1 cellular context compared by ENCODE assay signal in genomic region chr10:3825244-3825643, GRCh38.
TF ChIP-seq lines count a peak whose summit lies in the region.

No MANE protein-coding gene starts in this region.

TF ChIP-seq in HepG2, 621 proteins besides CTCF, POLR2A, EP300 and RAD21 (continued from another document and continues in another):
- TF ChIP-seq, protein P1, sequence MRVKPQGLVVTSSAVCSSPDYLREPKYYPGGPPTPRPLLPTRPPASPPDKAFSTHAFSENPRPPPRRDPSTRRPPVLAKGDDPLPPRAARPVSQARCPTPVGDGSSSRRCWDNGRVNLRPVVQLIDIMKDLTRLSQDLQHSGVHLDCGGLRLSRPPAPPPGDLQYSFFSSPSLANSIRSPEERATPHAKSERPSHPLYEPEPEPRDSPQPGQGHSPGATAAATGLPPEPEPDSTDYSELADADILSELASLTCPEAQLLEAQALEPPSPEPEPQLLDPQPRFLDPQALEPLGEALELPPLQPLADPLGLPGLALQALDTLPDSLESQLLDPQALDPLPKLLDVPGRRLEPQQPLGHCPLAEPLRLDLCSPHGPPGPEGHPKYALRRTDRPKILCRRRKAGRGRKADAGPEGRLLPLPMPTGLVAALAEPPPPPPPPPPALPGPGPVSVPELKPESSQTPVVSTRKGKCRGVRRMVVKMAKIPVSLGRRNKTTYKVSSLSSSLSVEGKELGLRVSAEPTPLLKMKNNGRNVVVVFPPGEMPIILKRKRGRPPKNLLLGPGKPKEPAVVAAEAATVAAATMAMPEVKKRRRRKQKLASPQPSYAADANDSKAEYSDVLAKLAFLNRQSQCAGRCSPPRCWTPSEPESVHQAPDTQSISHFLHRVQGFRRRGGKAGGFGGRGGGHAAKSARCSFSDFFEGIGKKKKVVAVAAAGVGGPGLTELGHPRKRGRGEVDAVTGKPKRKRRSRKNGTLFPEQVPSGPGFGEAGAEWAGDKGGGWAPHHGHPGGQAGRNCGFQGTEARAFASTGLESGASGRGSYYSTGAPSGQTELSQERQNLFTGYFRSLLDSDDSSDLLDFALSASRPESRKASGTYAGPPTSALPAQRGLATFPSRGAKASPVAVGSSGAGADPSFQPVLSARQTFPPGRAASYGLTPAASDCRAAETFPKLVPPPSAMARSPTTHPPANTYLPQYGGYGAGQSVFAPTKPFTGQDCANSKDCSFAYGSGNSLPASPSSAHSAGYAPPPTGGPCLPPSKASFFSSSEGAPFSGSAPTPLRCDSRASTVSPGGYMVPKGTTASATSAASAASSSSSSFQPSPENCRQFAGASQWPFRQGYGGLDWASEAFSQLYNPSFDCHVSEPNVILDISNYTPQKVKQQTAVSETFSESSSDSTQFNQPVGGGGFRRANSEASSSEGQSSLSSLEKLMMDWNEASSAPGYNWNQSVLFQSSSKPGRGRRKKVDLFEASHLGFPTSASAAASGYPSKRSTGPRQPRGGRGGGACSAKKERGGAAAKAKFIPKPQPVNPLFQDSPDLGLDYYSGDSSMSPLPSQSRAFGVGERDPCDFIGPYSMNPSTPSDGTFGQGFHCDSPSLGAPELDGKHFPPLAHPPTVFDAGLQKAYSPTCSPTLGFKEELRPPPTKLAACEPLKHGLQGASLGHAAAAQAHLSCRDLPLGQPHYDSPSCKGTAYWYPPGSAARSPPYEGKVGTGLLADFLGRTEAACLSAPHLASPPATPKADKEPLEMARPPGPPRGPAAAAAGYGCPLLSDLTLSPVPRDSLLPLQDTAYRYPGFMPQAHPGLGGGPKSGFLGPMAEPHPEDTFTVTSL (CRISPR knock-in tag; IDR thresholded peaks at IDR 0.05; ENCODE audit: borderline replicate concordance), result peak; percentile 64; the same call in 1 of the 2 replicates
- no peak for TF ChIP-seq NFYC (CRISPR knock-in tag; IDR thresholded peaks at IDR 0.05)
- TF ChIP-seq HMG20B (CRISPR knock-in tag; conservative IDR thresholded peaks at IDR 0.05), result no peak
- TF ChIP-seq, protein P2, sequence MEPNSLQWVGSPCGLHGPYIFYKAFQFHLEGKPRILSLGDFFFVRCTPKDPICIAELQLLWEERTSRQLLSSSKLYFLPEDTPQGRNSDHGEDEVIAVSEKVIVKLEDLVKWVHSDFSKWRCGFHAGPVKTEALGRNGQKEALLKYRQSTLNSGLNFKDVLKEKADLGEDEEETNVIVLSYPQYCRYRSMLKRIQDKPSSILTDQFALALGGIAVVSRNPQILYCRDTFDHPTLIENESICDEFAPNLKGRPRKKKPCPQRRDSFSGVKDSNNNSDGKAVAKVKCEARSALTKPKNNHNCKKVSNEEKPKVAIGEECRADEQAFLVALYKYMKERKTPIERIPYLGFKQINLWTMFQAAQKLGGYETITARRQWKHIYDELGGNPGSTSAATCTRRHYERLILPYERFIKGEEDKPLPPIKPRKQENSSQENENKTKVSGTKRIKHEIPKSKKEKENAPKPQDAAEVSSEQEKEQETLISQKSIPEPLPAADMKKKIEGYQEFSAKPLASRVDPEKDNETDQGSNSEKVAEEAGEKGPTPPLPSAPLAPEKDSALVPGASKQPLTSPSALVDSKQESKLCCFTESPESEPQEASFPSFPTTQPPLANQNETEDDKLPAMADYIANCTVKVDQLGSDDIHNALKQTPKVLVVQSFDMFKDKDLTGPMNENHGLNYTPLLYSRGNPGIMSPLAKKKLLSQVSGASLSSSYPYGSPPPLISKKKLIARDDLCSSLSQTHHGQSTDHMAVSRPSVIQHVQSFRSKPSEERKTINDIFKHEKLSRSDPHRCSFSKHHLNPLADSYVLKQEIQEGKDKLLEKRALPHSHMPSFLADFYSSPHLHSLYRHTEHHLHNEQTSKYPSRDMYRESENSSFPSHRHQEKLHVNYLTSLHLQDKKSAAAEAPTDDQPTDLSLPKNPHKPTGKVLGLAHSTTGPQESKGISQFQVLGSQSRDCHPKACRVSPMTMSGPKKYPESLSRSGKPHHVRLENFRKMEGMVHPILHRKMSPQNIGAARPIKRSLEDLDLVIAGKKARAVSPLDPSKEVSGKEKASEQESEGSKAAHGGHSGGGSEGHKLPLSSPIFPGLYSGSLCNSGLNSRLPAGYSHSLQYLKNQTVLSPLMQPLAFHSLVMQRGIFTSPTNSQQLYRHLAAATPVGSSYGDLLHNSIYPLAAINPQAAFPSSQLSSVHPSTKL (CRISPR knock-in tag; IDR thresholded peaks at IDR 0.05), result peak; percentile 89
- TF ChIP-seq CEBPB (IDR thresholded peaks at IDR 0.05; ENCODE audit: borderline replicate concordance, low read depth, low read length), result peak; percentile 49; the same call in 1 of the 2 replicates
- TF ChIP-seq ZNF749 (CRISPR knock-in tag; IDR thresholded peaks at IDR 0.05; ENCODE audit: borderline replicate concordance), result no peak
- TF ChIP-seq FOSL2 (CRISPR knock-in tag; IDR thresholded peaks at IDR 0.05), result peak; percentile 82
- peak; percentile 52 for TF ChIP-seq HNF4G (IDR thresholded peaks at IDR 0.05; ENCODE audit: borderline replicate concordance, low read depth, low read length)
- TF ChIP-seq HNF4G (CRISPR knock-in tag; IDR thresholded peaks at IDR 0.05; ENCODE audit: borderline replicate concordance, low read depth), result no peak
- no peak for TF ChIP-seq RCOR2 (CRISPR knock-in tag; IDR thresholded peaks at IDR 0.05)
- TF ChIP-seq PAXIP1 (CRISPR knock-in tag; conservative IDR thresholded peaks at IDR 0.05), result peak; percentile 75
- no peak for TF ChIP-seq ZNF230 (CRISPR knock-in tag; IDR thresholded peaks at IDR 0.05)
- peak; percentile 46; the same call in 1 of the 2 replicates for TF ChIP-seq NCOR1 (IDR thresholded peaks at IDR 0.05; ENCODE audit: borderline replicate concordance, low read length)
- TF ChIP-seq ONECUT2 (CRISPR knock-in tag; IDR thresholded peaks at IDR 0.05), result peak; percentile 46; the same call in 1 of the 2 replicates
- TF ChIP-seq ISL2 (CRISPR knock-in tag; IDR thresholded peaks at IDR 0.05), result peak; percentile 67
- TF ChIP-seq CENPT (CRISPR knock-in tag; IDR thresholded peaks at IDR 0.05; ENCODE audit: low read depth), result no peak
- no peak for TF ChIP-seq ZNF83 (CRISPR knock-in tag; IDR thresholded peaks at IDR 0.05; ENCODE audit: borderline replicate concordance)
- no peak for TF ChIP-seq ZSCAN5A (CRISPR knock-in tag; IDR thresholded peaks at IDR 0.05; ENCODE audit: borderline replicate concordance)
- TF ChIP-seq HOXA3 (CRISPR knock-in tag; IDR thresholded peaks at IDR 0.05), result peak; percentile 52
- TF ChIP-seq, protein P3, sequence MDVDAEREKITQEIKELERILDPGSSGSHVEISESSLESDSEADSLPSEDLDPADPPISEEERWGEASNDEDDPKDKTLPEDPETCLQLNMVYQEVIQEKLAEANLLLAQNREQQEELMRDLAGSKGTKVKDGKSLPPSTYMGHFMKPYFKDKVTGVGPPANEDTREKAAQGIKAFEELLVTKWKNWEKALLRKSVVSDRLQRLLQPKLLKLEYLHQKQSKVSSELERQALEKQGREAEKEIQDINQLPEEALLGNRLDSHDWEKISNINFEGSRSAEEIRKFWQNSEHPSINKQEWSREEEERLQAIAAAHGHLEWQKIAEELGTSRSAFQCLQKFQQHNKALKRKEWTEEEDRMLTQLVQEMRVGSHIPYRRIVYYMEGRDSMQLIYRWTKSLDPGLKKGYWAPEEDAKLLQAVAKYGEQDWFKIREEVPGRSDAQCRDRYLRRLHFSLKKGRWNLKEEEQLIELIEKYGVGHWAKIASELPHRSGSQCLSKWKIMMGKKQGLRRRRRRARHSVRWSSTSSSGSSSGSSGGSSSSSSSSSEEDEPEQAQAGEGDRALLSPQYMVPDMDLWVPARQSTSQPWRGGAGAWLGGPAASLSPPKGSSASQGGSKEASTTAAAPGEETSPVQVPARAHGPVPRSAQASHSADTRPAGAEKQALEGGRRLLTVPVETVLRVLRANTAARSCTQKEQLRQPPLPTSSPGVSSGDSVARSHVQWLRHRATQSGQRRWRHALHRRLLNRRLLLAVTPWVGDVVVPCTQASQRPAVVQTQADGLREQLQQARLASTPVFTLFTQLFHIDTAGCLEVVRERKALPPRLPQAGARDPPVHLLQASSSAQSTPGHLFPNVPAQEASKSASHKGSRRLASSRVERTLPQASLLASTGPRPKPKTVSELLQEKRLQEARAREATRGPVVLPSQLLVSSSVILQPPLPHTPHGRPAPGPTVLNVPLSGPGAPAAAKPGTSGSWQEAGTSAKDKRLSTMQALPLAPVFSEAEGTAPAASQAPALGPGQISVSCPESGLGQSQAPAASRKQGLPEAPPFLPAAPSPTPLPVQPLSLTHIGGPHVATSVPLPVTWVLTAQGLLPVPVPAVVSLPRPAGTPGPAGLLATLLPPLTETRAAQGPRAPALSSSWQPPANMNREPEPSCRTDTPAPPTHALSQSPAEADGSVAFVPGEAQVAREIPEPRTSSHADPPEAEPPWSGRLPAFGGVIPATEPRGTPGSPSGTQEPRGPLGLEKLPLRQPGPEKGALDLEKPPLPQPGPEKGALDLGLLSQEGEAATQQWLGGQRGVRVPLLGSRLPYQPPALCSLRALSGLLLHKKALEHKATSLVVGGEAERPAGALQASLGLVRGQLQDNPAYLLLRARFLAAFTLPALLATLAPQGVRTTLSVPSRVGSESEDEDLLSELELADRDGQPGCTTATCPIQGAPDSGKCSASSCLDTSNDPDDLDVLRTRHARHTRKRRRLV (CRISPR knock-in tag; IDR thresholded peaks at IDR 0.05), result no peak
- no peak for TF ChIP-seq JARID2 (CRISPR knock-in tag; IDR thresholded peaks at IDR 0.05; ENCODE audit: insufficient replicate concordance)
- TF ChIP-seq POLR2G (IDR thresholded peaks at IDR 0.05; ENCODE audit: low read depth, low read length), result no peak
- TF ChIP-seq KDM5B (CRISPR knock-in tag; IDR thresholded peaks at IDR 0.05; ENCODE audit: borderline replicate concordance), result no peak
- no peak for TF ChIP-seq HNRNPUL1 (IDR thresholded peaks at IDR 0.05; ENCODE audit: low read depth, low read length)
- peak; percentile 91 for TF ChIP-seq ATF2 (CRISPR knock-in tag; IDR thresholded peaks at IDR 0.05)
- no peak for TF ChIP-seq MATR3 (CRISPR knock-in tag; IDR thresholded peaks at IDR 0.05)
- peak; percentile 69; the same call in 1 of the 2 replicates for TF ChIP-seq SIX1 (CRISPR knock-in tag; IDR thresholded peaks at IDR 0.05; ENCODE audit: borderline replicate concordance)
- TF ChIP-seq SETDB1 (CRISPR knock-in tag; IDR thresholded peaks at IDR 0.05; ENCODE audit: borderline replicate concordance), result no peak
- TF ChIP-seq RARA (CRISPR knock-in tag; IDR thresholded peaks at IDR 0.05), result peak; percentile 61
- no peak for TF ChIP-seq MTA3 (CRISPR knock-in tag; IDR thresholded peaks at IDR 0.05)
- TF ChIP-seq SP5 (CRISPR knock-in tag; IDR thresholded peaks at IDR 0.05; ENCODE audit: borderline replicate concordance, low read depth), result no peak
- TF ChIP-seq SOX13 (IDR thresholded peaks at IDR 0.05), result no peak
- peak in 1 of 2 experiments; percentile 34; a peak in 2 of 4 replicates for TF ChIP-seq SOX13 (CRISPR knock-in tag; conservative IDR thresholded peaks at IDR 0.05 in 1 of 2, IDR thresholded peaks at IDR 0.05 in 1 of 2)
- TF ChIP-seq ZBTB3 (CRISPR knock-in tag; IDR thresholded peaks at IDR 0.05; ENCODE audit: borderline replicate concordance, low read depth), result no peak
- TF ChIP-seq ZNF335 (CRISPR knock-in tag; IDR thresholded peaks at IDR 0.05), result no peak
- TF ChIP-seq NFIB (CRISPR knock-in tag; IDR thresholded peaks at IDR 0.05; ENCODE audit: borderline replicate concordance), result no peak
- TF ChIP-seq CREM (IDR thresholded peaks at IDR 0.05), result no peak
- TF ChIP-seq CREM (CRISPR knock-in tag; IDR thresholded peaks at IDR 0.05), result no peak
- no peak for TF ChIP-seq ZNF34 (CRISPR knock-in tag; IDR thresholded peaks at IDR 0.05; ENCODE audit: borderline replicate concordance)
- TF ChIP-seq TRIM22 (IDR thresholded peaks at IDR 0.05), result no peak
